In the genomic region with DNA sequence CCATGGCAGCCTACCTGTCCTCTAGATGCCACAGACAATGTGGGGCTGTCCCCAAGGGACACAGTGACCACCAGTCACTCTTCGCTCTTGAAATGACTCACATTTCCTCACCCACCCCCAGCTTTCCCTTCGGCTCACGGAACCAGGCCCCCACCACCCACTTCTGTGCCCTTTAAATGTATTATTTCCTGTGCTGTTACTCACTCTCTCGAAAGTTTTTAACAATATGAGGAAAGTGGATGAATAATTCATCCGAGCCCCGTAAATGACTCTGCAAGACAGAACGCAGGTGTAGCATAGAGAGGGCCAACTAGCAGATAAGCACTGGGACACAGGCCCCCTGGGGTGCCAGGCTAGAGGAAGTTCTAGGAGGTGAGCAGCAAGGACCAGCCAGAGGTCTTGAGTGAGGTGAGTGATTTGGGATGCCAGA, we compare ENCODE assay signal across 12 cellular contexts.
A peak's percentile ranks its signal among the peaks of the same experiment; 100 is the strongest.
DNase-seq lines count a peak whose midpoint lies in the region; ATAC-seq and TF ChIP-seq lines count a peak whose summit lies in the region.
"Had no signal": no experiment of that assay in that cellular context is flagged by ENCODE, and none has a peak within 500 bp of the region (broad histone marks: within the 10 kb centered on the region; RNA-seq: fewer than 3 reads in every experiment).

No MANE protein-coding gene starts in this region.

- CTCF ChIA-PET in Calu3 (lab: Charles Lee): no interaction called here

- intact Hi-C loops in Calu3 (cut with micrococcal nuclease; ENCODE audit: unreplicated experiment): no loop called here
- intact Hi-C loops in left ventricle myocardium superior (cut with micrococcal nuclease): no loop called here
- intact Hi-C loops in posterior cingulate gyrus (cut with DNase I): no loop called here

- BruUV-seq in Calu3 (replicated peaks; lab: Mats Ljungman, UMichigan): no TSS peak

- no peaks in the 10 kb centered on the region for H3K36me3 Mint-ChIP-seq in Calu3 (ENCODE audit: insufficient read depth, unreplicated experiment)

- H3K27ac Mint-ChIP-seq in Calu3 (ENCODE audit: unreplicated experiment): no peak overlapping the region

- H3K27me3 Mint-ChIP-seq in Calu3 (ENCODE audit: unreplicated experiment): no peaks in the 10 kb centered on the region

- H3K4me3 Mint-ChIP-seq in Calu3 (ENCODE audit: low read depth, unreplicated experiment): no peak overlapping the region

- ATAC-seq in GM19452 (IDR thresholded peaks at IDR 0.05; ENCODE audit: unreplicated experiment) (peak; percentile 71), left ventricle myocardium superior (no peak), GM21825 (IDR thresholded peaks at IDR 0.05; ENCODE audit: unreplicated experiment) (no peak)
- ATAC-seq: heart right ventricle had no signal

- H3K9me3 Mint-ChIP-seq in Calu3 (ENCODE audit: low read depth, unreplicated experiment): no peaks in the 10 kb centered on the region

- TF ChIP-seq CTCF in Calu3 (IDR thresholded peaks at IDR 0.05; ENCODE audit: unreplicated experiment): no peak

- no peaks in the 10 kb centered on the region for H3K4me1 Mint-ChIP-seq in Calu3 (ENCODE audit: low read depth, unreplicated experiment)

- peak; percentile 79 for DNase-seq in activated CD4-positive, alpha-beta T cell treated with anti-CD3 and anti-CD28 coated beads for 48 hours
- peak; percentile 73 for DNase-seq in activated naive CD4-positive, alpha-beta T cell treated with anti-CD3 and anti-CD28 coated beads, Interleukin-2, amount 50 U/mL, for 16 hours
- peak; percentile 28 to 69 (median 49) for DNase-seq in stimulated activated CD4-positive, alpha-beta T cell treated with anti-CD3 and anti-CD28 coated beads, TNF-alpha, amount 100 ng/mL, for 48 hours (ENCODE audit: low read depth in 3 of 3)
- DNase-seq in Calu3: no peak
- no peak for DNase-seq in left ventricle myocardium superior
- no peak for DNase-seq in posterior cingulate gyrus
- DNase-seq: effector CD8-positive, alpha-beta T cell; heart right ventricle; NCI-H1436; NCI-H774 had no signal

Comparison
In these comparisons a context has a peak if more than half of its experiments do, and no peak if none do; other contexts are left out.
1. DNase-seq: peak in activated CD4-positive, alpha-beta T cell treated with anti-CD3 and anti-CD28 coated beads for 48 hours (single experiment), activated naive CD4-positive, alpha-beta T cell treated with anti-CD3 and anti-CD28 coated beads, Interleukin-2, amount 50 U/mL, for 16 hours (single experiment) and stimulated activated CD4-positive, alpha-beta T cell treated with anti-CD3 and anti-CD28 coated beads, TNF-alpha, amount 100 ng/mL, for 48 hours (3 of 3); none in Calu3 (single experiment), left ventricle myocardium superior (single experiment) and posterior cingulate gyrus (0 of 10).